In genomic region chr2:237727363-237727762, GRCh38 we compare ENCODE assay signal across 10 cellular contexts.
A peak's percentile ranks its signal among the peaks of the same experiment; 100 is the strongest.
DNase-seq lines count a peak whose midpoint lies in the region; ATAC-seq and TF ChIP-seq lines count a peak whose summit lies in the region.
"Had no signal": no experiment of that assay in that cellular context is flagged by ENCODE, and none has a peak within 500 bp of the region (broad histone marks: within the 10 kb centered on the region; RNA-seq: fewer than 3 reads in every experiment).

No MANE protein-coding gene starts in this region.

- H3K9ac ChIP-seq in BLaER1 treated with 17β-estradiol and CSF1 and Interleukin-3, amounts not matched to agents 10 nM and 100 nM, result peak overlapping the region in 1 of 11 experiments; percentile 37; a peak in 1 of 22 replicates
- H3K9ac ChIP-seq in IMR-90 (ENCODE audit: low read depth, low read length), result no peak overlapping the region

- H3K27me3 ChIP-seq in BLaER1 treated with 17β-estradiol and CSF1 and Interleukin-3, amounts not matched to agents 10 nM and 100 nM, result no peaks in the 10 kb centered on the region
- H3K27me3 ChIP-seq in IMR-90 (ENCODE audit: control insufficient read depth, insufficient read depth, low read length), result no peaks in the 10 kb centered on the region

- peak overlapping the region; percentile 79 for H3K27ac Mint-ChIP-seq in MCF 10A (ENCODE audit: low read depth, unreplicated experiment)
- no peak overlapping the region for H3K27ac Mint-ChIP-seq in nephron progenitor cell

- H3K27me3 Mint-ChIP-seq in MCF 10A (ENCODE audit: insufficient read depth, unreplicated experiment) (no peaks in the 10 kb centered on the region), nephron progenitor cell (ENCODE audit: low read depth, poor library complexity) (no peaks in the 10 kb centered on the region)
- H3K27me3 Mint-ChIP-seq: CD8-positive, alpha-beta memory T cell had no signal

- ATAC-seq in IMR-90 (ENCODE audit: low read depth) (no peak), mucosa of descending colon (peak; percentile 65)

- in situ Hi-C loops in IMR-90 (cut with MboI; ENCODE audit: low sequenced_read_pairs), result loop anchor here (25.0 kb wide), 1 partner anchor 615 kb away; no protein-coding TSS in a partner anchor

- H3K4ac ChIP-seq in IMR-90 (ENCODE audit: low read depth, low read length), result 0 out of 2 replicates have a peak overlapping the region, but pooled peaks have one; percentile 20

- no peak overlapping the region for H3K56ac ChIP-seq in IMR-90 (ENCODE audit: extremely low read depth, insufficient read depth, low read length)

- peaks cover 87 to 100% (median 97%) of the 10 kb centered on the region in 11 experiments for H4K20me1 ChIP-seq in BLaER1 treated with 17β-estradiol and CSF1 and Interleukin-3, amounts not matched to agents 10 nM and 100 nM
- H4K20me1 ChIP-seq in IMR-90 (ENCODE audit: insufficient read depth, low read length), result peaks cover 54% of the 10 kb centered on the region

- peaks cover 58 to 100% (median 78%) of the 10 kb centered on the region in 10 experiments for H3K4me1 ChIP-seq in BLaER1 treated with 17β-estradiol and CSF1 and Interleukin-3, amounts not matched to agents 10 nM and 100 nM
- H3K4me1 ChIP-seq in IMR-90 (ENCODE audit: control insufficient read depth, insufficient read depth, low read length) (peaks cover 20% of the 10 kb centered on the region), mucosa of descending colon (ENCODE audit: low read depth) (peaks cover 56% of the 10 kb centered on the region)

- no peak for TF ChIP-seq RAD21 in IMR-90 (IDR thresholded peaks at IDR 0.05; ENCODE audit: low read length)

- H3K36me3 Mint-ChIP-seq in MCF 10A (ENCODE audit: insufficient read depth, unreplicated experiment) (peaks cover 62% of the 10 kb centered on the region), nephron progenitor cell (ENCODE audit: low read depth) (no peaks in the 10 kb centered on the region)

- peak overlapping the region; percentile 25; the same call in 1 of the 2 replicates for H3K14ac ChIP-seq in IMR-90 (replicated peaks; ENCODE audit: low read depth, low read length)

- H4K5ac ChIP-seq in IMR-90 (ENCODE audit: low read depth, low read length), result no peak overlapping the region

- TF ChIP-seq CTCF in IMR-90 (conservative IDR thresholded peaks at IDR 0.05; ENCODE audit: low read depth, low read length), result no peak
- no peak for TF ChIP-seq CTCF in MCF 10A (IDR thresholded peaks at IDR 0.05; ENCODE audit: unreplicated experiment)
- TF ChIP-seq CTCF in mucosa of descending colon (IDR thresholded peaks at IDR 0.05), result no peak
- no peak for TF ChIP-seq CTCF in nephron progenitor cell (IDR thresholded peaks at IDR 0.05)

- H3K4me3 Mint-ChIP-seq in MCF 10A (ENCODE audit: unreplicated experiment) (no peak overlapping the region), nephron progenitor cell (no peak overlapping the region)

- peak overlapping the region in 1 of 2 experiments; percentile 15; a peak in 1 of 4 replicates for H4K8ac ChIP-seq in IMR-90 (ENCODE audit: low read depth in 2 of 2, low read length in 2 of 2)

- 100% methylated on average over 4 of the region's 5 CpGs; no CpG with 5 or more reads in 1 of the 2 experiments for WGBS in IMR-90 (ENCODE audit: extremely low coverage in 2 of 2, insufficient read length in 1 of 2), 2 experiments

- H4K91ac ChIP-seq in IMR-90 (ENCODE audit: insufficient read depth, low read depth, low read length), result no peak overlapping the region

- H2BK20ac ChIP-seq in IMR-90 (ENCODE audit: low read depth, low read length), result no peak overlapping the region; the same call in 1 of the 2 replicates

- peaks cover 46% of the 10 kb centered on the region for H3K4me1 Mint-ChIP-seq in MCF 10A (ENCODE audit: insufficient read depth, unreplicated experiment)
- H3K4me1 Mint-ChIP-seq in nephron progenitor cell, result peaks cover 77% of the 10 kb centered on the region

- intact Hi-C loops in IMR-90 (cut with micrococcal nuclease) (loop anchor here (5.0 kb wide), 1 partner anchor 35 kb away; no protein-coding TSS in a partner anchor), MCF 10A (cut with micrococcal nuclease) (no loop called here), mucosa of descending colon (cut with DNase I, micrococcal nuclease) (no loop called here)

- peaks cover 26% of the 10 kb centered on the region for H3K9me1 ChIP-seq in IMR-90 (ENCODE audit: insufficient read depth, low read length)

- H3K36me3 ChIP-seq in BLaER1 treated with 17β-estradiol and CSF1 and Interleukin-3, amounts not matched to agents 10 nM and 100 nM, result peaks cover 23 to 92% (median 70%) of the 10 kb centered on the region in 11 experiments; a peak in 21 of 22 replicates
- H3K36me3 ChIP-seq in IMR-90 (ENCODE audit: control insufficient read depth, insufficient read depth, low read length) (peaks cover 2% of the 10 kb centered on the region; the same call in 1 of the 2 replicates), mucosa of descending colon (ENCODE audit: low read depth) (no peaks in the 10 kb centered on the region)

- BruUV-seq in IMR-90 (replicated peaks; lab: Mats Ljungman, UMichigan), result no TSS peak
- BruUV-seq in MCF 10A (replicated peaks; lab: Mats Ljungman, UMichigan), result no TSS peak

- peak overlapping the region in 7 of 11 experiments; percentile 38 to 78 (median 64); a peak in 13 of 22 replicates for H3K4me2 ChIP-seq in BLaER1 treated with 17β-estradiol and CSF1 and Interleukin-3, amounts not matched to agents 10 nM and 100 nM
- no peak overlapping the region for H3K4me2 ChIP-seq in IMR-90 (ENCODE audit: low read depth, low read length)

- peaks cover 22 to 86% of the 10 kb centered on the region in 2 experiments for H3K79me1 ChIP-seq in IMR-90 (ENCODE audit: low read depth in 1 of 2, low read length in 2 of 2)

- H3K18ac ChIP-seq in IMR-90 (ENCODE audit: low read depth, low read length), result no peak overlapping the region

- peak overlapping the region; percentile 83 for H2AK9ac ChIP-seq in IMR-90 (replicated peaks; ENCODE audit: low read depth, low read length, poor library complexity)

- no peaks in the 10 kb centered on the region for H3K9me3 Mint-ChIP-seq in MCF 10A (ENCODE audit: unreplicated experiment)
- no peaks in the 10 kb centered on the region for H3K9me3 Mint-ChIP-seq in nephron progenitor cell
- H3K9me3 Mint-ChIP-seq: CD8-positive, alpha-beta memory T cell had no signal

- no peak overlapping the region for H2BK15ac ChIP-seq in IMR-90 (ENCODE audit: low read depth, low read length)

- no peaks in the 10 kb centered on the region for H3K9me3 ChIP-seq in BLaER1 treated with 17β-estradiol and CSF1 and Interleukin-3, amounts not matched to agents 10 nM and 100 nM (replicated peaks in 1 of 11)
- no peaks in the 10 kb centered on the region for H3K9me3 ChIP-seq in IMR-90 (ENCODE audit: control insufficient read depth, insufficient read depth, low read length)
- no peaks in the 10 kb centered on the region for H3K9me3 ChIP-seq in mucosa of descending colon

- TF ChIP-seq POLR2A in IMR-90 (IDR thresholded peaks at IDR 0.05; ENCODE audit: low read depth, low read length), result no peak

- H2AK5ac ChIP-seq in IMR-90 (ENCODE audit: low read depth, low read length), result peak overlapping the region; percentile 67; the same call in 1 of the 2 replicates

- H3K4me3 ChIP-seq in BLaER1 treated with 17β-estradiol and CSF1 and Interleukin-3, amounts not matched to agents 10 nM and 100 nM, result no peak overlapping the region
- H3K4me3 ChIP-seq in IMR-90 (ENCODE audit: insufficient read depth, low read depth, low read length), result no peak overlapping the region
- no peak overlapping the region for H3K4me3 ChIP-seq in mucosa of descending colon

- no peak overlapping the region for H2AFZ ChIP-seq in IMR-90 (replicated peaks; ENCODE audit: low read length, poor library complexity)

- POLR2A ChIA-PET in IMR-90 (lab: Charles Lee; ENCODE audit: unreplicated experiment) (no interaction called here), MCF 10A (lab: Yijun Ruan, JAX) (interaction anchor here (0.6 to 15.3 kb wide), 7 partner anchors 11 to 101 kb away, joined by 3 to 148 read pairs (median 4); no protein-coding TSS in a partner anchor)

- DNase-seq in IMR-90 (peak; percentile 59), MCF 10A (ENCODE audit: unreplicated experiment) (peak; percentile 35), mucosa of descending colon (peak in 1 of 3 donors; percentile 38), RPMI8226 (no peak), nephron progenitor cell (no peak), midbrain (lab: John Stamatoyannopoulos, UW) (no peak)
- DNase-seq in activated naive CD4-positive, alpha-beta T cell treated with anti-CD3 and anti-CD28 coated beads, Interleukin-2, amount 50 U/mL, for 16 hours, result no peak
- DNase-seq: amygdala; CD8-positive, alpha-beta memory T cell had no signal

- dilution Hi-C loops in IMR-90 (cut with HindIII; ENCODE audit: low sequenced_read_pairs, unreplicated experiment), result no loop called here

- peak overlapping the region; percentile 38; the same call in 1 of the 2 replicates for H3K23ac ChIP-seq in IMR-90 (ENCODE audit: low read depth, low read length)

- CTCF ChIA-PET in IMR-90 (lab: Yijun Ruan, JAX) (no interaction called here), MCF 10A (lab: Yijun Ruan, JAX) (interaction anchor here (2.2 to 8.2 kb wide), 2 partner anchors 17 to 55 kb away, joined by 5 to 49 read pairs; no protein-coding TSS in a partner anchor)

- no peak overlapping the region for H2BK120ac ChIP-seq in IMR-90 (ENCODE audit: low read depth, low read length)

- H2BK5ac ChIP-seq in IMR-90 (ENCODE audit: low read depth, low read length, poor library complexity, severe bottlenecking), result peak overlapping the region; percentile 66

- peak overlapping the region in 9 of 11 experiments; percentile 17 to 62 (median 49); a peak in 14 of 22 replicates for H3K27ac ChIP-seq in BLaER1 treated with 17β-estradiol and CSF1 and Interleukin-3, amounts not matched to agents 10 nM and 100 nM
- no peak overlapping the region for H3K27ac ChIP-seq in IMR-90 (ENCODE audit: insufficient read depth, low read length)

TF ChIP-seq in IMR-90, 13 proteins besides CTCF, POLR2A, EP300 and RAD21:
- no peak for TF ChIP-seq MAZ (IDR thresholded peaks at IDR 0.05; ENCODE audit: borderline replicate concordance, low read depth, low read length)
- no peak for TF ChIP-seq CHD1 (IDR thresholded peaks at IDR 0.05; ENCODE audit: low read depth, low read length)
- no peak for TF ChIP-seq RCOR1 (IDR thresholded peaks at IDR 0.05; ENCODE audit: insufficient replicate concordance, low read length)

Comparison
In these comparisons a context has a peak if more than half of its experiments do, and no peak if none do; other contexts are left out.
1. DNase-seq: peak in IMR-90 (single experiment) and MCF 10A (single experiment); none in RPMI8226 (single experiment), activated naive CD4-positive, alpha-beta T cell treated with anti-CD3 and anti-CD28 coated beads, Interleukin-2, amount 50 U/mL, for 16 hours (single experiment), nephron progenitor cell (single experiment) and midbrain (single experiment).